Comparison of ENCODE assay signal across 1 cellular context in genomic region chr17:33389506-33390141, GRCh38.
TF ChIP-seq lines count a peak whose summit lies in the region.

No MANE protein-coding gene starts in this region.

TF ChIP-seq in SK-N-SH, 30 proteins besides CTCF, POLR2A, EP300 and RAD21:
- TF ChIP-seq, protein P1, sequence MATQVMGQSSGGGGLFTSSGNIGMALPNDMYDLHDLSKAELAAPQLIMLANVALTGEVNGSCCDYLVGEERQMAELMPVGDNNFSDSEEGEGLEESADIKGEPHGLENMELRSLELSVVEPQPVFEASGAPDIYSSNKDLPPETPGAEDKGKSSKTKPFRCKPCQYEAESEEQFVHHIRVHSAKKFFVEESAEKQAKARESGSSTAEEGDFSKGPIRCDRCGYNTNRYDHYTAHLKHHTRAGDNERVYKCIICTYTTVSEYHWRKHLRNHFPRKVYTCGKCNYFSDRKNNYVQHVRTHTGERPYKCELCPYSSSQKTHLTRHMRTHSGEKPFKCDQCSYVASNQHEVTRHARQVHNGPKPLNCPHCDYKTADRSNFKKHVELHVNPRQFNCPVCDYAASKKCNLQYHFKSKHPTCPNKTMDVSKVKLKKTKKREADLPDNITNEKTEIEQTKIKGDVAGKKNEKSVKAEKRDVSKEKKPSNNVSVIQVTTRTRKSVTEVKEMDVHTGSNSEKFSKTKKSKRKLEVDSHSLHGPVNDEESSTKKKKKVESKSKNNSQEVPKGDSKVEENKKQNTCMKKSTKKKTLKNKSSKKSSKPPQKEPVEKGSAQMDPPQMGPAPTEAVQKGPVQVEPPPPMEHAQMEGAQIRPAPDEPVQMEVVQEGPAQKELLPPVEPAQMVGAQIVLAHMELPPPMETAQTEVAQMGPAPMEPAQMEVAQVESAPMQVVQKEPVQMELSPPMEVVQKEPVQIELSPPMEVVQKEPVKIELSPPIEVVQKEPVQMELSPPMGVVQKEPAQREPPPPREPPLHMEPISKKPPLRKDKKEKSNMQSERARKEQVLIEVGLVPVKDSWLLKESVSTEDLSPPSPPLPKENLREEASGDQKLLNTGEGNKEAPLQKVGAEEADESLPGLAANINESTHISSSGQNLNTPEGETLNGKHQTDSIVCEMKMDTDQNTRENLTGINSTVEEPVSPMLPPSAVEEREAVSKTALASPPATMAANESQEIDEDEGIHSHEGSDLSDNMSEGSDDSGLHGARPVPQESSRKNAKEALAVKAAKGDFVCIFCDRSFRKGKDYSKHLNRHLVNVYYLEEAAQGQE (IDR thresholded peaks at IDR 0.05; ENCODE audit: low read depth, low read length): no peak
- TF ChIP-seq FOSL2 (IDR thresholded peaks at IDR 0.05; ENCODE audit: borderline replicate concordance, low read depth) (peak; percentile 72; the same call in 1 of the 2 replicates), JUND (IDR thresholded peaks at IDR 0.05) (peak; percentile 85), RXRA (IDR thresholded peaks at IDR 0.05; ENCODE audit: borderline replicate concordance, low read depth) (0 out of 2 replicates have a peak, but pooled peaks have one; percentile 12), CHD2 (IDR thresholded peaks at IDR 0.05; ENCODE audit: low read length, partially characterized antibody) (no peak), SIN3A (IDR thresholded peaks at IDR 0.05; ENCODE audit: borderline replicate concordance, low read depth, low read length) (no peak), NFIC (IDR thresholded peaks at IDR 0.05; ENCODE audit: borderline replicate concordance) (no peak), GATA2 (CRISPR knock-in tag; IDR thresholded peaks at IDR 0.05) (no peak), TCF12 (IDR thresholded peaks at IDR 0.05) (peak; percentile 81), PBX3 (IDR thresholded peaks at IDR 0.05) (peak; percentile 86), MAX (IDR thresholded peaks at IDR 0.05; ENCODE audit: low read depth) (0 out of 2 replicates have a peak, but pooled peaks have one; percentile 6), TEAD4 (IDR thresholded peaks at IDR 0.05; ENCODE audit: borderline replicate concordance, insufficient read depth) (peak; percentile 77)
